In genomic region chr14:100213587-100213955, GRCh38 we compare ENCODE assay signal across 8 cellular contexts. TPM values are rescaled to one million over a fixed set of nuclear protein-coding genes. Genes with fewer than 3 reads are reported as not detected.
DNase-seq lines count a peak whose midpoint lies in the region; ATAC-seq and TF ChIP-seq lines count a peak whose summit lies in the region.

No MANE protein-coding gene starts in this region.

- no CpG with 5 or more reads among the region's 15 CpGs for WGBS in iPS DF 6.9 (ENCODE audit: insufficient coverage, insufficient read length)
- WGBS in spleen, 5 donors: 29 to 54% (median 37%) methylated on average over 15 of the region's 15 CpGs

- H3K9me3 ChIP-seq in iPS DF 6.9 (ENCODE audit: control insufficient read depth, insufficient read depth, low read length) (no peaks in the 10 kb centered on the region), spleen (no peaks in the 10 kb centered on the region)

- peak overlapping the region; percentile 83 for H3K4me3 Mint-ChIP-seq in activated CD8-positive, alpha-beta T cell treated with anti-CD3 and anti-CD28 coated beads for 36 hours

- no peak for DNase-seq in HL-60 (ENCODE audit: low read depth in 1 of 2, low spot score in 1 of 2)
- no peak for DNase-seq in activated CD8-positive, alpha-beta T cell treated with anti-CD3 and anti-CD28 coated beads for 36 hours
- no peak for DNase-seq in iPS DF 6.9 (ENCODE audit: low read depth, low spot score)
- no peak for DNase-seq in spleen
- DNase-seq in SIG-M5 treated with dmso at 0.1 percent for 504 hours (lab: John Stamatoyannopoulos, UW; ENCODE audit: unreplicated experiment): no peak
- no peak for DNase-seq in middle frontal gyrus (ENCODE audit: extremely low spot score, low spot score)
- DNase-seq in HuH-7.5 (ENCODE audit: low spot score): no peak
- no peak for DNase-seq in NCI-H187 treated with DMSO at 0.1 percent for 48 hours (lab: John Stamatoyannopoulos, UW)

- H3K27me3 ChIP-seq in HL-60 (ENCODE audit: insufficient read depth, poor library complexity, severe bottlenecking): no peaks in the 10 kb centered on the region
- H3K27me3 ChIP-seq in iPS DF 6.9 (ENCODE audit: control insufficient read depth, insufficient read depth, low read length): no peaks in the 10 kb centered on the region
- H3K27me3 ChIP-seq in spleen (replicated peaks in 1 of 7): no peaks in the 10 kb centered on the region

- H3K27me3 Mint-ChIP-seq in activated CD8-positive, alpha-beta T cell treated with anti-CD3 and anti-CD28 coated beads for 36 hours: no peaks in the 10 kb centered on the region

- POLR2A ChIA-PET in activated CD8-positive, alpha-beta T cell treated with anti-CD3 and anti-CD28 coated beads for 36 hours (lab: Charles Lee): interaction anchor here (0.7 to 5.4 kb wide), 8 partner anchors 10 to 152 kb away, joined by 3 to 51 read pairs (median 4); partner anchors contain the start of gene EVL

- no peaks in the 10 kb centered on the region for H3K9me3 Mint-ChIP-seq in activated CD8-positive, alpha-beta T cell treated with anti-CD3 and anti-CD28 coated beads for 36 hours

- H3K27ac ChIP-seq in HL-60 (replicated peaks): peak overlapping the region; percentile 96
- H3K27ac ChIP-seq in iPS DF 6.9 (ENCODE audit: low read length): no peak overlapping the region
- peak overlapping the region; percentile 95 to 100 (median 98) for H3K27ac ChIP-seq in spleen

- H3K4me3 ChIP-seq in HL-60 (replicated peaks; ENCODE audit: insufficient read depth, low read length) (peak overlapping the region; percentile 60), iPS DF 6.9 (ENCODE audit: low read length) (peak overlapping the region; percentile 73; the same call in 1 of the 2 replicates), spleen (peak overlapping the region; percentile 58 to 95 (median 72))

- no peaks in the 10 kb centered on the region for H3K36me3 Mint-ChIP-seq in activated CD8-positive, alpha-beta T cell treated with anti-CD3 and anti-CD28 coated beads for 36 hours (ENCODE audit: low read depth)

- no peaks in the 10 kb centered on the region for H3K4me1 ChIP-seq in iPS DF 6.9 (ENCODE audit: control insufficient read depth, insufficient read depth, low read length)
- peaks cover 8 to 24% (median 21%) of the 10 kb centered on the region in 6 donors for H3K4me1 ChIP-seq in spleen

- ATAC-seq in activated CD8-positive, alpha-beta T cell treated with anti-CD3 and anti-CD28 coated beads for 36 hours: no peak

- no peak for TF ChIP-seq POLR2A in spleen (IDR thresholded peaks at IDR 0.05)

- H3K36me3 ChIP-seq in iPS DF 6.9 (ENCODE audit: control insufficient read depth, insufficient read depth, low read length): no peaks in the 10 kb centered on the region
- no peaks in the 10 kb centered on the region for H3K36me3 ChIP-seq in spleen

- peak overlapping the region; percentile 91 for H3K27ac Mint-ChIP-seq in activated CD8-positive, alpha-beta T cell treated with anti-CD3 and anti-CD28 coated beads for 36 hours

- no peak for TF ChIP-seq CTCF in HL-60 (IDR thresholded peaks at IDR 0.05; ENCODE audit: insufficient read depth, low read length)
- TF ChIP-seq CTCF in activated CD8-positive, alpha-beta T cell treated with anti-CD3 and anti-CD28 coated beads for 36 hours (IDR thresholded peaks at IDR 0.05): no peak
- TF ChIP-seq CTCF in spleen (IDR thresholded peaks at IDR 0.05 in 8 of 11, conservative IDR thresholded peaks at IDR 0.05 in 3 of 11): no peak

- CTCF ChIA-PET in activated CD8-positive, alpha-beta T cell treated with anti-CD3 and anti-CD28 coated beads for 36 hours (lab: Charles Lee): interaction anchor here (3.0 to 6.7 kb wide), 2 partner anchors 10 to 20 kb away, joined by 16 to 37 read pairs; no protein-coding TSS in a partner anchor

- intact Hi-C loops in activated CD8-positive, alpha-beta T cell treated with anti-CD3 and anti-CD28 coated beads for 36 hours (cut with micrococcal nuclease): no loop called here
- intact Hi-C loops in spleen (cut with DNase I; ENCODE audit: low total_unique reads): no loop called here

- peaks cover 23% of the 10 kb centered on the region for H3K4me1 Mint-ChIP-seq in activated CD8-positive, alpha-beta T cell treated with anti-CD3 and anti-CD28 coated beads for 36 hours (ENCODE audit: low read depth)

RNA-seq across cellular contexts. Expression of gene YY1, which starts 25.4 kb away (rescaled TPM):
- 100 to 1,000 TPM; 105 TPM for total RNA-seq in activated CD8-positive, alpha-beta T cell treated with anti-CD3 and anti-CD28 coated beads for 36 hours
- 10 to 100 TPM; 53.7 to 64.1 (median 58.3) TPM for total RNA-seq in spleen
- 10 to 100 TPM; 28.4 to 34.1 (median 31.0) TPM for polyA plus RNA-seq in spleen

RNA-seq across cellular contexts. Expression of gene DEGS2, which starts 54.1 kb away (rescaled TPM):
- total RNA-seq in activated CD8-positive, alpha-beta T cell treated with anti-CD3 and anti-CD28 coated beads for 36 hours: 1 to 10 TPM; 2.6 to 3.1 TPM
- total RNA-seq in spleen: 1 to 10 TPM in 5 of 7 donors, under 1 TPM in 2; 0.33 to 3.2 (median 1.3) TPM
- polyA plus RNA-seq in spleen: 1 to 10 TPM; 1.1 to 2.8 (median 1.5) TPM
